ENCODE assay signal across 1 cellular context in the genomic region with DNA sequence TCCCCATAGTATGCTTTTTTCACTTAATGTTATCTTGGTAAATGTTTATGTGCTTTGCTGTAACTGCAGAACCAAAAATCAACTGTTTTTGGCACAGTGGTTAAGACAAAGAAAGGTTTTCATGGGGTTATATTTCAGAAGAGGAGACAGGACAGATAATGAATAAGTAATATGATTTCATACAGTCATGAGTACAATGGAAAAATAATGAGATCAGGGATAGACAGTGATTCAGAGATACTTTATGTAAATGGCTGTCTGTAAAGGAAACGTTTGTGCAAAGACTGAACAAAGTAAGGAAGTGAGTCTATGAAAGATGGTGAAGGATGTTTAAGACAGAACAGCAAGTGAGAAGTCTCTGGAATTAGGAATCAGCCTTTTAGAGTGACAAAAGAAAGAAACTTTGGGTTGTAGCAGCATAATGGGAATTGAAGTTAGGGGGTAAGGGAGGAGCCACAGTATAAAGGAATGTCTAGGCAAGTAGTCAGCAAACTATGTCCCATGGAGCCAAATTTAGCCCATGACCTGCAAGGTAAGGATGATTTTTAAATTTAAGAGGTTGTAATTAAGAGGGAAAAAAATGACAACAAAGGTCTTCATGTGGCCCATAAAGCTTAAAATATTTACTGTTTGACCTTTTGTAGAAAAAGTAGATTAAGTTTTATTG.
TF ChIP-seq lines count a peak whose summit lies in the region.

No MANE protein-coding gene starts in this region.

TF ChIP-seq in WTC11, 78 proteins besides CTCF, POLR2A, EP300 and RAD21 (continued from another document):
- TF ChIP-seq, protein P1, sequence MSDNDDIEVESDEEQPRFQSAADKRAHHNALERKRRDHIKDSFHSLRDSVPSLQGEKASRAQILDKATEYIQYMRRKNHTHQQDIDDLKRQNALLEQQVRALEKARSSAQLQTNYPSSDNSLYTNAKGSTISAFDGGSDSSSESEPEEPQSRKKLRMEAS (CRISPR knock-in tag; IDR thresholded peaks at IDR 0.05): no peak
- TF ChIP-seq SP1 (CRISPR knock-in tag; conservative IDR thresholded peaks at IDR 0.05) (no peak), GTF2I (CRISPR knock-in tag; conservative IDR thresholded peaks at IDR 0.05) (no peak), HMGA2 (CRISPR knock-in tag; IDR thresholded peaks at IDR 0.05) (no peak), ZNF121 (CRISPR knock-in tag; IDR thresholded peaks at IDR 0.05) (no peak), ETV6 (CRISPR knock-in tag; IDR thresholded peaks at IDR 0.05) (no peak), RORB (CRISPR knock-in tag; IDR thresholded peaks at IDR 0.05) (no peak), ZNF219 (CRISPR knock-in tag; IDR thresholded peaks at IDR 0.05; ENCODE audit: borderline replicate concordance) (no peak), SMAD4 (CRISPR knock-in tag; IDR thresholded peaks at IDR 0.05) (no peak)
- TF ChIP-seq, protein P2, sequence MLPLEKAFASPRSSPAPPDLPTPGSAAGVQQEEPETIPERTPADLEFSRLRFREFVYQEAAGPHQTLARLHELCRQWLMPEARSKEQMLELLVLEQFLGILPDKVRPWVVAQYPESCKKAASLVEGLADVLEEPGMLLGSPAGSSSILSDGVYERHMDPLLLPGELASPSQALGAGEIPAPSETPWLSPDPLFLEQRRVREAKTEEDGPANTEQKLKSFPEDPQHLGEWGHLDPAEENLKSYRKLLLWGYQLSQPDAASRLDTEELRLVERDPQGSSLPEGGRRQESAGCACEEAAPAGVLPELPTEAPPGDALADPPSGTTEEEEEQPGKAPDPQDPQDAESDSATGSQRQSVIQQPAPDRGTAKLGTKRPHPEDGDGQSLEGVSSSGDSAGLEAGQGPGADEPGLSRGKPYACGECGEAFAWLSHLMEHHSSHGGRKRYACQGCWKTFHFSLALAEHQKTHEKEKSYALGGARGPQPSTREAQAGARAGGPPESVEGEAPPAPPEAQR (CRISPR knock-in tag; IDR thresholded peaks at IDR 0.05): no peak
- TF ChIP-seq, protein P3, sequence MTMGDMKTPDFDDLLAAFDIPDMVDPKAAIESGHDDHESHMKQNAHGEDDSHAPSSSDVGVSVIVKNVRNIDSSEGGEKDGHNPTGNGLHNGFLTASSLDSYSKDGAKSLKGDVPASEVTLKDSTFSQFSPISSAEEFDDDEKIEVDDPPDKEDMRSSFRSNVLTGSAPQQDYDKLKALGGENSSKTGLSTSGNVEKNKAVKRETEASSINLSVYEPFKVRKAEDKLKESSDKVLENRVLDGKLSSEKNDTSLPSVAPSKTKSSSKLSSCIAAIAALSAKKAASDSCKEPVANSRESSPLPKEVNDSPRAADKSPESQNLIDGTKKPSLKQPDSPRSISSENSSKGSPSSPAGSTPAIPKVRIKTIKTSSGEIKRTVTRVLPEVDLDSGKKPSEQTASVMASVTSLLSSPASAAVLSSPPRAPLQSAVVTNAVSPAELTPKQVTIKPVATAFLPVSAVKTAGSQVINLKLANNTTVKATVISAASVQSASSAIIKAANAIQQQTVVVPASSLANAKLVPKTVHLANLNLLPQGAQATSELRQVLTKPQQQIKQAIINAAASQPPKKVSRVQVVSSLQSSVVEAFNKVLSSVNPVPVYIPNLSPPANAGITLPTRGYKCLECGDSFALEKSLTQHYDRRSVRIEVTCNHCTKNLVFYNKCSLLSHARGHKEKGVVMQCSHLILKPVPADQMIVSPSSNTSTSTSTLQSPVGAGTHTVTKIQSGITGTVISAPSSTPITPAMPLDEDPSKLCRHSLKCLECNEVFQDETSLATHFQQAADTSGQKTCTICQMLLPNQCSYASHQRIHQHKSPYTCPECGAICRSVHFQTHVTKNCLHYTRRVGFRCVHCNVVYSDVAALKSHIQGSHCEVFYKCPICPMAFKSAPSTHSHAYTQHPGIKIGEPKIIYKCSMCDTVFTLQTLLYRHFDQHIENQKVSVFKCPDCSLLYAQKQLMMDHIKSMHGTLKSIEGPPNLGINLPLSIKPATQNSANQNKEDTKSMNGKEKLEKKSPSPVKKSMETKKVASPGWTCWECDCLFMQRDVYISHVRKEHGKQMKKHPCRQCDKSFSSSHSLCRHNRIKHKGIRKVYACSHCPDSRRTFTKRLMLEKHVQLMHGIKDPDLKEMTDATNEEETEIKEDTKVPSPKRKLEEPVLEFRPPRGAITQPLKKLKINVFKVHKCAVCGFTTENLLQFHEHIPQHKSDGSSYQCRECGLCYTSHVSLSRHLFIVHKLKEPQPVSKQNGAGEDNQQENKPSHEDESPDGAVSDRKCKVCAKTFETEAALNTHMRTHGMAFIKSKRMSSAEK (CRISPR knock-in tag; IDR thresholded peaks at IDR 0.05; ENCODE audit: borderline replicate concordance): no peak
- TF ChIP-seq, protein P4, sequence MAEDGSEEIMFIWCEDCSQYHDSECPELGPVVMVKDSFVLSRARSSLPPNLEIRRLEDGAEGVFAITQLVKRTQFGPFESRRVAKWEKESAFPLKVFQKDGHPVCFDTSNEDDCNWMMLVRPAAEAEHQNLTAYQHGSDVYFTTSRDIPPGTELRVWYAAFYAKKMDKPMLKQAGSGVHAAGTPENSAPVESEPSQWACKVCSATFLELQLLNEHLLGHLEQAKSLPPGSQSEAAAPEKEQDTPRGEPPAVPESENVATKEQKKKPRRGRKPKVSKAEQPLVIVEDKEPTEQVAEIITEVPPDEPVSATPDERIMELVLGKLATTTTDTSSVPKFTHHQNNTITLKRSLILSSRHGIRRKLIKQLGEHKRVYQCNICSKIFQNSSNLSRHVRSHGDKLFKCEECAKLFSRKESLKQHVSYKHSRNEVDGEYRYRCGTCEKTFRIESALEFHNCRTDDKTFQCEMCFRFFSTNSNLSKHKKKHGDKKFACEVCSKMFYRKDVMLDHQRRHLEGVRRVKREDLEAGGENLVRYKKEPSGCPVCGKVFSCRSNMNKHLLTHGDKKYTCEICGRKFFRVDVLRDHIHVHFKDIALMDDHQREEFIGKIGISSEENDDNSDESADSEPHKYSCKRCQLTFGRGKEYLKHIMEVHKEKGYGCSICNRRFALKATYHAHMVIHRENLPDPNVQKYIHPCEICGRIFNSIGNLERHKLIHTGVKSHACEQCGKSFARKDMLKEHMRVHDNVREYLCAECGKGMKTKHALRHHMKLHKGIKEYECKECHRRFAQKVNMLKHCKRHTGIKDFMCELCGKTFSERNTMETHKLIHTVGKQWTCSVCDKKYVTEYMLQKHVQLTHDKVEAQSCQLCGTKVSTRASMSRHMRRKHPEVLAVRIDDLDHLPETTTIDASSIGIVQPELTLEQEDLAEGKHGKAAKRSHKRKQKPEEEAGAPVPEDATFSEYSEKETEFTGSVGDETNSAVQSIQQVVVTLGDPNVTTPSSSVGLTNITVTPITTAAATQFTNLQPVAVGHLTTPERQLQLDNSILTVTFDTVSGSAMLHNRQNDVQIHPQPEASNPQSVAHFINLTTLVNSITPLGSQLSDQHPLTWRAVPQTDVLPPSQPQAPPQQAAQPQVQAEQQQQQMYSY (CRISPR knock-in tag; IDR thresholded peaks at IDR 0.05): no peak
- TF ChIP-seq, protein P5, sequence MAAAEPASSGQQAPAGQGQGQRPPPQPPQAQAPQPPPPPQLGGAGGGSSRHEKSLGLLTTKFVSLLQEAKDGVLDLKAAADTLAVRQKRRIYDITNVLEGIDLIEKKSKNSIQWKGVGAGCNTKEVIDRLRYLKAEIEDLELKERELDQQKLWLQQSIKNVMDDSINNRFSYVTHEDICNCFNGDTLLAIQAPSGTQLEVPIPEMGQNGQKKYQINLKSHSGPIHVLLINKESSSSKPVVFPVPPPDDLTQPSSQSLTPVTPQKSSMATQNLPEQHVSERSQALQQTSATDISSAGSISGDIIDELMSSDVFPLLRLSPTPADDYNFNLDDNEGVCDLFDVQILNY (CRISPR knock-in tag; IDR thresholded peaks at IDR 0.05): no peak
- TF ChIP-seq, protein P6, sequence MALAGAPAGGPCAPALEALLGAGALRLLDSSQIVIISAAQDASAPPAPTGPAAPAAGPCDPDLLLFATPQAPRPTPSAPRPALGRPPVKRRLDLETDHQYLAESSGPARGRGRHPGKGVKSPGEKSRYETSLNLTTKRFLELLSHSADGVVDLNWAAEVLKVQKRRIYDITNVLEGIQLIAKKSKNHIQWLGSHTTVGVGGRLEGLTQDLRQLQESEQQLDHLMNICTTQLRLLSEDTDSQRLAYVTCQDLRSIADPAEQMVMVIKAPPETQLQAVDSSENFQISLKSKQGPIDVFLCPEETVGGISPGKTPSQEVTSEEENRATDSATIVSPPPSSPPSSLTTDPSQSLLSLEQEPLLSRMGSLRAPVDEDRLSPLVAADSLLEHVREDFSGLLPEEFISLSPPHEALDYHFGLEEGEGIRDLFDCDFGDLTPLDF (CRISPR knock-in tag; IDR thresholded peaks at IDR 0.05): no peak
